1 cellular context compared by ENCODE assay signal in genomic region chr18:2857491-2858063, GRCh38.
TF ChIP-seq lines count a peak whose summit lies in the region.

No MANE protein-coding gene starts in this region.

TF ChIP-seq in WTC11, 78 proteins besides CTCF, POLR2A, EP300 and RAD21 (continued from another document):
- TF ChIP-seq ATF6 (CRISPR knock-in tag; IDR thresholded peaks at IDR 0.05) (no peak), ELF4 (CRISPR knock-in tag; IDR thresholded peaks at IDR 0.05; ENCODE audit: low read depth) (no peak)
